In the genomic region with DNA sequence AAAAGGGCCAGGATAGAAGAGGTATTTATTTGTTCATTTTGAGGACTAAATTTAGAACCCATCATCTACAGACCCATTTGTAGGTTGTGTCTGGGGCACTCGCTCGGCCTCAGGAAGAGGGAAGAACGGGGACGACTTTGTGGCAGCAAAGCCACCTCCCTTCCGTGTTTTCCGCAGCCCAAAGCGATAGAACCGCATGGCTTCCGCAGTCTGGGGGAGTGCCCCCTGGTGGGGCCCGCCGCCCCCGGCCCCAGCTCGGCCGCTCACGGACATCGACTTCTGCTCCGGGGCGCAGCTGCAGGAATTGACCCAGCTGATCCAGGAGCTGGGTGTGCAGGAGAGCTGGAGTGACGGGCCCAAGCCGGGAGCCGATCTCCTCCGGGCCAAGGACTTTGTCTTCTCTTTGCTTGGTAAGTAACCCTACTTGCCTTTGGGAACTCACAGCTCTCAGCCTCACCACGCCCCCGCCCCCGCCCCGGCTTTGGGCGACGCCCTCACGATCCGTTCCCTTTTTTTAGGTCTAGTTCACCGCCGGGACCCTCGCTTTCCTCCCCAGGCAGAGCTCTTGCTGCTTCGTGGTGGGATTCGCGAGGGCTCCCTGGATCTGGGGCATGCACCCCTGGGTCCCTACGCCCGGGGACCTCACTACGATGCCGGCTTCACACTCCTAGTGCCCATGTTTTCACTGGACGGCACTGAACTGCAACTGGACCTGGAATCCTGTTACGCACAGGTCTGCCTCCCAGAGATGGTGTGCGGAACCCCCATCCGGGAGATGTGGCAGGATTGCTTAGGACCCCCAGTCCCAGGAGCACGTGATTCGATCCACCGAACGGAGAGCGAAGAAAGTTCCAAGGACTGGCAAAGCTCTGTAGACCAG, we compare ENCODE assay signal across 8 cellular contexts. TPM values are rescaled to one million over a fixed set of nuclear protein-coding genes. Genes with fewer than 3 reads are reported as not detected.
DNase-seq lines count a peak whose midpoint lies in the region; ATAC-seq, FAIRE-seq and TF ChIP-seq lines count a peak whose summit lies in the region.

No MANE protein-coding gene starts in this region.

- H3K79me2 ChIP-seq in astrocyte (ENCODE audit: insufficient read depth, low read length): no peaks in the 10 kb centered on the region

- peak; percentile 37 for DNase-seq in NCI-H2171 treated with DMSO at 0.1 percent for 48 hours (lab: John Stamatoyannopoulos, UW)
- no peak for DNase-seq in NCI-H2171 (lab: John Stamatoyannopoulos, UW)
- peak; percentile 78 for DNase-seq in SW480 (ENCODE audit: low spot score)
- no peak for DNase-seq in astrocyte (ENCODE audit: low read depth)
- DNase-seq in immature natural killer cell: no peak
- DNase-seq in stimulated activated CD4-positive, alpha-beta T cell treated with anti-CD3 and anti-CD28 coated beads, Interleukin-1b, Interleukin-23, amount 100 ng/mL, for 48 hours: peak; percentile 47
- DNase-seq in putamen (ENCODE audit: low spot score): no peak

- H3K4me1 Mint-ChIP-seq in astrocyte (ENCODE audit: low read depth, unreplicated experiment) (peaks cover 13% of the 10 kb centered on the region), immature natural killer cell (peaks cover 38 to 40% of the 10 kb centered on the region in 2 donors)

- peaks cover 13% of the 10 kb centered on the region for H4K20me1 ChIP-seq in astrocyte (ENCODE audit: insufficient read depth, low read length)

- H3K27ac ChIP-seq in astrocyte (ENCODE audit: low read depth, low read length): no peak overlapping the region

- ATAC-seq in HG03432 (IDR thresholded peaks at IDR 0.05; ENCODE audit: unreplicated experiment): peak; percentile 23

- H3K36me3 ChIP-seq in astrocyte (ENCODE audit: insufficient read depth, low read length): no peaks in the 10 kb centered on the region

- FAIRE-seq in astrocyte (lab: Jason Lieb, UNC): no peak

- peak overlapping the region; percentile 92 for H3K4me3 Mint-ChIP-seq in astrocyte (ENCODE audit: unreplicated experiment)
- H3K4me3 Mint-ChIP-seq in immature natural killer cell: peak overlapping the region; percentile 93 to 96 (median 96)

- peak overlapping the region; percentile 48 for H3K4me3 ChIP-seq in astrocyte (ENCODE audit: insufficient read depth, low read depth, low read length)

- H3K4me1 ChIP-seq in astrocyte (ENCODE audit: insufficient read depth, low read length): peaks cover 27% of the 10 kb centered on the region

- H3K9me3 Mint-ChIP-seq in astrocyte (ENCODE audit: unreplicated experiment): no peaks in the 10 kb centered on the region
- no peaks in the 10 kb centered on the region for H3K9me3 Mint-ChIP-seq in immature natural killer cell

- peaks cover 3% of the 10 kb centered on the region for H3K36me3 Mint-ChIP-seq in astrocyte (ENCODE audit: low read depth, unreplicated experiment)
- peaks cover 7 to 10% (median 10%) of the 10 kb centered on the region in 3 donors for H3K36me3 Mint-ChIP-seq in immature natural killer cell

- no peak overlapping the region for H3K9ac ChIP-seq in astrocyte (ENCODE audit: low read length)

- peaks cover 27% of the 10 kb centered on the region for H3K27me3 ChIP-seq in astrocyte (ENCODE audit: insufficient read depth, low read length)

- peak overlapping the region; percentile 84 for H3K4me2 ChIP-seq in astrocyte (ENCODE audit: low read length)

- H3K27me3 Mint-ChIP-seq in astrocyte (ENCODE audit: low read depth, unreplicated experiment) (no peaks in the 10 kb centered on the region), immature natural killer cell (ENCODE audit: low read depth in 3 of 3) (peaks cover 27 to 29% (median 28%) of the 10 kb centered on the region in 3 donors)

- H3K9me3 ChIP-seq in astrocyte (ENCODE audit: insufficient read depth, low read depth, low read length): no peaks in the 10 kb centered on the region

- peak overlapping the region; percentile 75 for H2AFZ ChIP-seq in astrocyte (ENCODE audit: low read depth, low read length)

- TF ChIP-seq CTCF in astrocyte (IDR thresholded peaks at IDR 0.05; ENCODE audit: insufficient read depth, low read depth, low read length): no peak

- H3K27ac Mint-ChIP-seq in astrocyte (ENCODE audit: unreplicated experiment) (peak overlapping the region; percentile 86), immature natural killer cell (peak overlapping the region; percentile 90 to 97 (median 95))

RNA-seq across cellular contexts. Expression of a gene that starts 0.7 kb away (rescaled TPM):
- total RNA-seq in astrocyte: 10.7 and 11.8 TPM in 2 replicates
- 10 to 100 TPM; 15.9 to 27.9 (median 16.4) TPM for polyA plus RNA-seq in immature natural killer cell

RNA-seq across cellular contexts. Expression of a gene that starts 3.4 kb away (rescaled TPM):
- total RNA-seq in astrocyte: 22.4 and 30.7 TPM in 2 replicates
- not detected for polyA plus RNA-seq in immature natural killer cell

RNA-seq across cellular contexts. Expression of a gene that starts 7.3 kb away (rescaled TPM):
- total RNA-seq in astrocyte: 0.07 TPM in 1 of 2 replicates, not detected in the other
- not detected for polyA plus RNA-seq in immature natural killer cell

RNA-seq across cellular contexts. Expression of a gene that starts 8.9 kb away (rescaled TPM):
- 9.7 and 11.7 TPM in 2 replicates for total RNA-seq in astrocyte
- polyA plus RNA-seq in immature natural killer cell: 10 to 100 TPM; 32.4 to 41.3 (median 38.5) TPM

RNA-seq across cellular contexts. Expression of a gene that starts 10.5 kb away (rescaled TPM):
- total RNA-seq in astrocyte: 0.14 and 0.17 TPM in 2 replicates
- polyA plus RNA-seq in immature natural killer cell: not detected

Comparison
In these comparisons a context has a peak if more than half of its experiments do, and no peak if none do; other contexts are left out.
1. DNase-seq: peak in NCI-H2171 treated with DMSO at 0.1 percent for 48 hours (single experiment), SW480 (single experiment) and stimulated activated CD4-positive, alpha-beta T cell treated with anti-CD3 and anti-CD28 coated beads, Interleukin-1b, Interleukin-23, amount 100 ng/mL, for 48 hours (single experiment); none in NCI-H2171 (single experiment), astrocyte (single experiment), immature natural killer cell (0 of 3) and putamen (single experiment).